ENCODE assay signal across 15 cellular contexts in the genomic region with DNA sequence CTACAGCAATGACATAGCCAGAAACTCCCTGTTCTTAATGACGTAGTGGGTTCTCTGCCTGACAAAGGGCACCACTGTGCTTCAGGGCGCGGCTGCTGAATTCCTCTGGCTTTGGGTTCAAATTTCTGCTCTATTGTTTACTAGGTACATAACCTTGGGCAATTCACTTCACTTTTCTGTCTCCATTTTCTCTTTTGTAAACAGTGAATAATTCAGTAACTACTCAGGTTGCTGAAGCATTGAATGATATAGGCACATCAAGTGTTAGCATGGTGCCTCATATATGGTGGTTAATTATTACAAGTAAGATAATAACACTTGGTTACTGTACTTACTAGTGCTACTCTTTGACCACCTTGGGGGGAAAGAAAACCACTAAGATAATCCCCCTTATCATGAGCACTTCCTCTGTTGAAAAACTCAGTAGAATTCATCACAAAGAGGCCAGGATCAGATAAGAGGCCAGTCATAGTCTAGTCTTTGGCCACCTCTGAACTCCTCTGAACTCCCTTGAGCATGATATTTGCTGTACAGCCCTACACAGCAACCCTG.
DNase-seq lines count a peak whose midpoint lies in the region; ATAC-seq and TF ChIP-seq lines count a peak whose summit lies in the region.
"Had no signal": no experiment of that assay in that cellular context is flagged by ENCODE, and none has a peak within 500 bp of the region (broad histone marks: within the 10 kb centered on the region; RNA-seq: fewer than 3 reads in every experiment).

No MANE protein-coding gene starts in this region.

- H4K20me1 ChIP-seq in PC-3 (ENCODE audit: low read length), result no peaks in the 10 kb centered on the region

- TF ChIP-seq CTCF in PC-3 (conservative IDR thresholded peaks at IDR 0.05; ENCODE audit: low read depth, low read length), result no peak
- TF ChIP-seq CTCF in foreskin keratinocyte (conservative IDR thresholded peaks at IDR 0.05), result no peak
- TF ChIP-seq CTCF in CD8-positive, alpha-beta T cell (IDR thresholded peaks at IDR 0.05), result no peak
- no peak for TF ChIP-seq CTCF in coronary artery (IDR thresholded peaks at IDR 0.05)

- no peak overlapping the region for H3K4me3 Mint-ChIP-seq in CD8-positive, alpha-beta T cell
- H3K4me3 Mint-ChIP-seq: H9 had no signal

- H3K4me1 Mint-ChIP-seq in CD8-positive, alpha-beta T cell (ENCODE audit: low read depth), result no peaks in the 10 kb centered on the region

- H3K36me3 ChIP-seq in PC-3 (ENCODE audit: low read depth, low read length), result no peaks in the 10 kb centered on the region
- H3K36me3 ChIP-seq in CD8-positive, alpha-beta T cell (ENCODE audit: insufficient read depth, low read length), result no peaks in the 10 kb centered on the region
- H3K36me3 ChIP-seq: tibial nerve had no signal

- H3K27me3 ChIP-seq in PC-3 (ENCODE audit: low read length), result no peaks in the 10 kb centered on the region
- H3K27me3 ChIP-seq in foreskin keratinocyte, result no peaks in the 10 kb centered on the region
- H3K27me3 ChIP-seq in CD8-positive, alpha-beta T cell (ENCODE audit: insufficient read depth, low read length), result no peaks in the 10 kb centered on the region
- H3K27me3 ChIP-seq: tibial nerve had no signal

- intact Hi-C loops in PC-3 (cut with micrococcal nuclease), result no loop called here
- intact Hi-C loops in CD8-positive, alpha-beta T cell (cut with DNase I, micrococcal nuclease), result loop anchor here in 1 of 2 experiments (5.0 kb wide), 1 partner anchor 41 kb away; no protein-coding TSS in a partner anchor

- DNase-seq in Caki2 (ENCODE audit: low read depth) (peak; percentile 91), PC-3 (peak; percentile 93), foreskin keratinocyte (peak; percentile 24), SW480 (ENCODE audit: low spot score) (no peak), coronary artery (ENCODE audit: low spot score) (no peak)
- no peak for DNase-seq in CD8-positive, alpha-beta T cell
- DNase-seq: effector CD8-positive, alpha-beta T cell; H9; kidney; NCI-H2227 treated with DMSO at 0.1 percent for 48 hours; RPMI8226 had no signal

- in situ Hi-C loops in Caki2 (cut with HindIII; ENCODE audit: low pct_unique_long_range_greater_than_20kb, low sequenced_read_pairs), result no loop called here

- H3K4me2 ChIP-seq in PC-3 (ENCODE audit: low read length), result peak overlapping the region; percentile 29

- CTCF ChIA-PET in PC-3 (lab: Charles Lee), result no interaction called here
- CTCF ChIA-PET in CD8-positive, alpha-beta T cell (lab: Charles Lee), result no interaction called here

- ATAC-seq in HG02981 (IDR thresholded peaks at IDR 0.05; ENCODE audit: unreplicated experiment), result peak; percentile 57
- peak; percentile 98 for ATAC-seq in PC-3
- no peak for ATAC-seq in foreskin keratinocyte
- ATAC-seq in CD8-positive, alpha-beta T cell, result no peak
- no peak for ATAC-seq in GM21528 (IDR thresholded peaks at IDR 0.05; ENCODE audit: low FRiP score, unreplicated experiment)

- no peaks in the 10 kb centered on the region for H3K79me2 ChIP-seq in PC-3 (ENCODE audit: low read length)

- H3K4me3 ChIP-seq in PC-3 (ENCODE audit: low read length) (no peak overlapping the region), coronary artery (no peak overlapping the region)
- H3K4me3 ChIP-seq in CD8-positive, alpha-beta T cell (ENCODE audit: low read depth, low read length), result no peak overlapping the region
- H3K4me3 ChIP-seq: tibial nerve had no signal

- BruUV-seq in PC-3 (replicated peaks; lab: Mats Ljungman, UMichigan), result no TSS peak

- H3K9me2 ChIP-seq in PC-3 (replicated peaks; ENCODE audit: low read length), result no peaks in the 10 kb centered on the region

- POLR2A ChIA-PET in PC-3 (lab: Charles Lee; ENCODE audit: unreplicated experiment), result no interaction called here
- POLR2A ChIA-PET in CD8-positive, alpha-beta T cell (lab: Charles Lee), result no interaction called here

- 0 out of 2 replicates have a peak overlapping the region, but pooled peaks have one; percentile 10 for H2AFZ ChIP-seq in PC-3 (ENCODE audit: low read length)

- no peaks in the 10 kb centered on the region for H3K9me3 ChIP-seq in PC-3 (ENCODE audit: low read length)
- H3K9me3 ChIP-seq in CD8-positive, alpha-beta T cell (ENCODE audit: low read length), result no peaks in the 10 kb centered on the region
- H3K9me3 ChIP-seq: tibial nerve had no signal

- no peaks in the 10 kb centered on the region for H3K27me3 Mint-ChIP-seq in CD8-positive, alpha-beta T cell (ENCODE audit: low read depth)
- H3K27me3 Mint-ChIP-seq: progenitor cell of endocrine pancreas had no signal

- no peak overlapping the region for H3K27ac Mint-ChIP-seq in CD8-positive, alpha-beta T cell
- H3K27ac Mint-ChIP-seq: H9, progenitor cell of endocrine pancreas had no signal

- H3K36me3 Mint-ChIP-seq in CD8-positive, alpha-beta T cell, result no peaks in the 10 kb centered on the region

- H3K27ac ChIP-seq in PC-3 (ENCODE audit: low read length) (peak overlapping the region; percentile 97), foreskin keratinocyte (no peak overlapping the region), coronary artery (no peak overlapping the region)
- H3K27ac ChIP-seq in CD8-positive, alpha-beta T cell (ENCODE audit: low read depth, low read length), result no peak overlapping the region
- H3K27ac ChIP-seq: tibial nerve had no signal

- no peaks in the 10 kb centered on the region for H3K9me3 Mint-ChIP-seq in CD8-positive, alpha-beta T cell
- H3K9me3 Mint-ChIP-seq: H9 had no signal

- peak overlapping the region; percentile 81 for H3K9ac ChIP-seq in PC-3 (ENCODE audit: low read length)

- H3F3A ChIP-seq in PC-3 (ENCODE audit: low read length, unreplicated experiment), result no peaks in the 10 kb centered on the region

- H3K4me1 ChIP-seq in PC-3 (ENCODE audit: insufficient read depth, low read length), result peaks cover 27% of the 10 kb centered on the region
- no peaks in the 10 kb centered on the region for H3K4me1 ChIP-seq in foreskin keratinocyte
- H3K4me1 ChIP-seq in CD8-positive, alpha-beta T cell (ENCODE audit: insufficient read depth, low read length), result no peaks in the 10 kb centered on the region
- H3K4me1 ChIP-seq: tibial nerve had no signal

Comparison
In these comparisons a context has a peak if more than half of its experiments do, and no peak if none do; other contexts are left out.
1. DNase-seq: peak in Caki2 (single experiment), PC-3 (single experiment) and foreskin keratinocyte (2 of 2); none in CD8-positive, alpha-beta T cell (0 of 7), SW480 (single experiment) and coronary artery (single experiment).
2. ATAC-seq: peak in HG02981 (single experiment) and PC-3 (single experiment); none in foreskin keratinocyte (single experiment), CD8-positive, alpha-beta T cell (single experiment) and GM21528 (single experiment).